In genomic region chr21:32653326-32653901, GRCh38 we compare ENCODE assay signal across 8 cellular contexts.
A peak's percentile ranks its signal among the peaks of the same experiment; 100 is the strongest.
DNase-seq lines count a peak whose midpoint lies in the region; FAIRE-seq and TF ChIP-seq lines count a peak whose summit lies in the region.

No MANE protein-coding gene starts in this region.

- no peak overlapping the region for H3K4me3 ChIP-seq in fibroblast of mammary gland (ENCODE audit: control insufficient read depth, low read depth, low read length)

- peak in 4 of 6 experiments; percentile 1 to 34 (median 20) for DNase-seq in stimulated activated naive CD4-positive, alpha-beta T cell (lab: John Stamatoyannopoulos, UW)
- DNase-seq in stimulated activated naive CD4-positive, alpha-beta T cell treated with Interleukin-2 at 50 U/mL for 16 hours (lab: John Stamatoyannopoulos, UW), result no peak
- DNase-seq in KBM-7 (peak; percentile 73), fibroblast of mammary gland (ENCODE audit: low read depth) (peak; percentile 26), NCI-H1048 (lab: John Stamatoyannopoulos, UW) (no peak), C1 segment of cervical spinal cord (lab: John Stamatoyannopoulos, UW) (no peak)
- DNase-seq in stimulated activated CD4-positive, alpha-beta T cell treated with anti-CD3 and anti-CD28 coated beads, Interleukin-12 subunit alpha, Interleukin-12 subunit beta, amount 100 ng/mL, for 4 hours, result peak; percentile 6

- in situ Hi-C loops in KBM-7 (cut with MboI; ENCODE audit: low pct_unique_long_range_greater_than_20kb, low sequenced_read_pairs), result loop anchor here (25.0 kb wide), 1 partner anchor 534 kb away; no protein-coding TSS in a partner anchor

- FAIRE-seq in TTC549 (lab: Jason Lieb, UNC), result peak; percentile 60

- TF ChIP-seq CTCF in fibroblast of mammary gland (conservative IDR thresholded peaks at IDR 0.05; ENCODE audit: control insufficient read depth, insufficient read depth, low read depth, low read length), result peak; percentile 51

Comparison
In these comparisons a context has a peak if more than half of its experiments do, and no peak if none do; other contexts are left out.
1. DNase-seq: peak in stimulated activated naive CD4-positive, alpha-beta T cell (4 of 6), KBM-7 (single experiment), fibroblast of mammary gland (single experiment) and stimulated activated CD4-positive, alpha-beta T cell treated with anti-CD3 and anti-CD28 coated beads, Interleukin-12 subunit alpha, Interleukin-12 subunit beta, amount 100 ng/mL, for 4 hours (single experiment); none in stimulated activated naive CD4-positive, alpha-beta T cell treated with Interleukin-2 at 50 U/mL for 16 hours (single experiment), NCI-H1048 (single experiment) and C1 segment of cervical spinal cord (0 of 14).